ENCODE assay signal across 8 cellular contexts in the genomic region with DNA sequence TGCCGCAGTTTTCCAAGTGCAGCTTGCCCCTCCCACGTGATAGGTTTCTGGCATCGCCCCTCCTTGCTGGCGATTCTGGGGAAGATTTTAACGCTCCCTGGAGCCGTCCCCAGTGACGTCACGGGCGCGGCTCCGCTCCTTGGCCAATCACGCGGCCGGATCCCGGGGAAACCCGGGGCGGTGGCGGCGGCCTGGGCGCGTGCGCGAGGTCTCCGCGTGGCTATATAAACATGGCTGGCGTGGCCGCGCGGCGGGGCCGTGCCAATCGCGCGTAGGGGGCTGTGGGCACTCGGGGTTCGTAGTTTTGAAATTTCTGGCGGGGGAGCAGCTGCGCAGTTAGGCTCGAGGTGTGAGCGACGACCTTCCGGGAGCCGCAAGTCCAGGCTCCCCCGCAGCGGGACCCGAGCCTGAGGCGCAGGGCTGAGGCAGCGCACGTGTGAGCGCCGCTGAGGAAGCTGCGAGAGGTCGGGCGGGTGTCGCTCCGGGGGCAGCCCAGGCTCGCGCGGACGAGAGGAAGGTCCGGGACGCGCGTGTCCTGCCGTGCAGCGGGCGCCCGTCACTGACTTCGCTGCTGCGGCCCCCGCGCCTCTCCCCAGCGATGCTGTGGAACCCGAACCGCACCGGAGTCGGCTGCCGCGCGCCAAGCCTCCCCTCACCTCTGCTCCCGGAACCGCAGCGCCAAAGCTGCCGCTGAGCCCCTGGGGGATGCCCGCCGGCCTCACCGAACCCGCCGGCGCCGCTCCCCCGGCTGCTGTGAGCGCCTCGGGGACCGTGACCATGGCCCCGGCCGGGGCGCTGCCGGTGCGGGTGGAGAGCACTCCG. TPM values are rescaled to one million over a fixed set of nuclear protein-coding genes. Genes with fewer than 3 reads are reported as not detected.
A peak's percentile ranks its signal among the peaks of the same experiment; 100 is the strongest.
DNase-seq lines count a peak whose midpoint lies in the region; ATAC-seq and TF ChIP-seq lines count a peak whose summit lies in the region.

A gene with protein sequence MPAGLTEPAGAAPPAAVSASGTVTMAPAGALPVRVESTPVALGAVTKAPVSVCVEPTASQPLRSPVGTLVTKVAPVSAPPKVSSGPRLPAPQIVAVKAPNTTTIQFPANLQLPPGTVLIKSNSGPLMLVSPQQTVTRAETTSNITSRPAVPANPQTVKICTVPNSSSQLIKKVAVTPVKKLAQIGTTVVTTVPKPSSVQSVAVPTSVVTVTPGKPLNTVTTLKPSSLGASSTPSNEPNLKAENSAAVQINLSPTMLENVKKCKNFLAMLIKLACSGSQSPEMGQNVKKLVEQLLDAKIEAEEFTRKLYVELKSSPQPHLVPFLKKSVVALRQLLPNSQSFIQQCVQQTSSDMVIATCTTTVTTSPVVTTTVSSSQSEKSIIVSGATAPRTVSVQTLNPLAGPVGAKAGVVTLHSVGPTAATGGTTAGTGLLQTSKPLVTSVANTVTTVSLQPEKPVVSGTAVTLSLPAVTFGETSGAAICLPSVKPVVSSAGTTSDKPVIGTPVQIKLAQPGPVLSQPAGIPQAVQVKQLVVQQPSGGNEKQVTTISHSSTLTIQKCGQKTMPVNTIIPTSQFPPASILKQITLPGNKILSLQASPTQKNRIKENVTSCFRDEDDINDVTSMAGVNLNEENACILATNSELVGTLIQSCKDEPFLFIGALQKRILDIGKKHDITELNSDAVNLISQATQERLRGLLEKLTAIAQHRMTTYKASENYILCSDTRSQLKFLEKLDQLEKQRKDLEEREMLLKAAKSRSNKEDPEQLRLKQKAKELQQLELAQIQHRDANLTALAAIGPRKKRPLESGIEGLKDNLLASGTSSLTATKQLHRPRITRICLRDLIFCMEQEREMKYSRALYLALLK (plus strand): TSS at position 217 of the 822 bp plus-strand sequence. CDS start 489 bp downstream, at position 706.

- peak within 1 kb of the TSS; percentile 92 to 99 (median 97) for H3K27ac Mint-ChIP-seq in naive thymus-derived CD8-positive, alpha-beta T cell
- peak within 1 kb of the TSS; percentile 97 for H3K27ac Mint-ChIP-seq in stimulated activated naive B cell treated with anti-CD40 and anti-IgM and Interleukin-4, amounts not matched to agents 10 μg/mL and 1 μg/mL and 100 μg/mL, for 72 hours

- no peaks in the 10 kb centered on the region for H3K9me3 Mint-ChIP-seq in naive thymus-derived CD8-positive, alpha-beta T cell
- no peaks in the 10 kb centered on the region for H3K9me3 Mint-ChIP-seq in stimulated activated naive B cell treated with anti-CD40 and anti-IgM and Interleukin-4, amounts not matched to agents 10 μg/mL and 1 μg/mL and 100 μg/mL, for 72 hours

- H3K36me3 Mint-ChIP-seq in naive thymus-derived CD8-positive, alpha-beta T cell: peaks cover 0 to 1% (median 0%) of the 10 kb centered on the region in 3 donors
- H3K36me3 Mint-ChIP-seq in stimulated activated naive B cell treated with anti-CD40 and anti-IgM and Interleukin-4, amounts not matched to agents 10 μg/mL and 1 μg/mL and 100 μg/mL, for 72 hours: peaks cover 0 to under 1% of the 10 kb centered on the region in 2 donors

- H3K4me3 ChIP-seq in fibroblast of mammary gland (ENCODE audit: control insufficient read depth, low read depth, low read length): peak within 1 kb of the TSS; percentile 75

- H3K4me3 Mint-ChIP-seq in naive thymus-derived CD8-positive, alpha-beta T cell: peak within 1 kb of the TSS; percentile 88 to 98 (median 97)
- peak within 1 kb of the TSS; percentile 91 to 95 for H3K4me3 Mint-ChIP-seq in stimulated activated naive B cell treated with anti-CD40 and anti-IgM and Interleukin-4, amounts not matched to agents 10 μg/mL and 1 μg/mL and 100 μg/mL, for 72 hours

- peak; percentile 95 for DNase-seq in Daoy (ENCODE audit: low read depth)
- peak; percentile 98 for DNase-seq in RPMI8226
- peak; percentile 82 to 91 for DNase-seq in activated T-helper 1 cell treated with anti-CD3 and anti-CD28 coated beads, Interleukin-2, amount 50 U/mL, for 16 hours (ENCODE audit: low read depth in 1 of 2, low spot score in 1 of 2)
- DNase-seq in fibroblast of mammary gland (ENCODE audit: low read depth): peak; percentile 94
- peak; percentile 89 to 94 (median 92) for DNase-seq in naive thymus-derived CD8-positive, alpha-beta T cell
- DNase-seq in stimulated activated naive B cell treated with anti-CD40 and anti-IgM and Interleukin-4, amounts not matched to agents 10 μg/mL and 1 μg/mL and 100 μg/mL, for 72 hours: peak; percentile 93

- no peaks in the 10 kb centered on the region for H3K27me3 Mint-ChIP-seq in naive thymus-derived CD8-positive, alpha-beta T cell
- H3K27me3 Mint-ChIP-seq in stimulated activated naive B cell treated with anti-CD40 and anti-IgM and Interleukin-4, amounts not matched to agents 10 μg/mL and 1 μg/mL and 100 μg/mL, for 72 hours: no peaks in the 10 kb centered on the region

- POLR2A ChIA-PET in naive thymus-derived CD8-positive, alpha-beta T cell (lab: Charles Lee): interaction anchor here (1.2 to 3.6 kb wide), 5 partner anchors 11 to 135 kb away, joined by 3 to 36 read pairs (median 6); partner anchors contain the start of genes PSMA8 and SS18

- H3K36me3 ChIP-seq in KOPT-K1 (ENCODE audit: insufficient read depth, low read length): no peaks in the 10 kb centered on the region

- H3K27ac ChIP-seq in KOPT-K1 (ENCODE audit: low read depth, low read length, poor library complexity, severe bottlenecking): peak within 1 kb of the TSS; percentile 77

- peaks cover 17 to 40% (median 37%) of the 10 kb centered on the region in 4 donors for H3K4me1 Mint-ChIP-seq in naive thymus-derived CD8-positive, alpha-beta T cell
- peaks cover 22 to 26% of the 10 kb centered on the region in 2 donors for H3K4me1 Mint-ChIP-seq in stimulated activated naive B cell treated with anti-CD40 and anti-IgM and Interleukin-4, amounts not matched to agents 10 μg/mL and 1 μg/mL and 100 μg/mL, for 72 hours

- ATAC-seq in GM21825 (IDR thresholded peaks at IDR 0.05; ENCODE audit: unreplicated experiment): peak; percentile 91
- ATAC-seq in naive thymus-derived CD8-positive, alpha-beta T cell: peak; percentile 88 to 91
- peak; percentile 90 to 93 for ATAC-seq in stimulated activated naive B cell treated with anti-CD40 and anti-IgM and Interleukin-4, amounts not matched to agents 10 μg/mL and 1 μg/mL and 100 μg/mL, for 72 hours (replicated peaks)

- no peaks in the 10 kb centered on the region for H3K9me3 ChIP-seq in KOPT-K1 (ENCODE audit: insufficient read depth, low read length, poor library complexity, severe bottlenecking)

- no peak for TF ChIP-seq CTCF in fibroblast of mammary gland (conservative IDR thresholded peaks at IDR 0.05; ENCODE audit: control insufficient read depth, insufficient read depth, low read depth, low read length)

RNA-seq across cellular contexts. Expression of the gene that starts here (rescaled TPM):
- total RNA-seq in Daoy (2014; rRNA removed; shearing (Covaris generic)): 9.4 and 12.3 TPM in 2 replicates
- total RNA-seq in naive thymus-derived CD8-positive, alpha-beta T cell: 10 to 100 TPM; 13.6 to 17.4 TPM
- polyA plus RNA-seq in naive thymus-derived CD8-positive, alpha-beta T cell: 10 to 100 TPM in 1 of 3 donors, 1 to 10 TPM in 2; 7.3 to 12.8 (median 8.2) TPM

Comparison
In these comparisons a context has a peak if more than half of its experiments do, and no peak if none do; other contexts are left out.
1. Peak in every context shown above with its lines: DNase-seq, ATAC-seq, H3K4me3 ChIP-seq and H3K27ac ChIP-seq.